In genomic region chr6:153117986-153118886, GRCh38 we compare ENCODE assay signal across 10 cellular contexts. TPM values are rescaled to one million over a fixed set of nuclear protein-coding genes. Genes with fewer than 3 reads are reported as not detected.
DNase-seq lines count a peak whose midpoint lies in the region; ATAC-seq and TF ChIP-seq lines count a peak whose summit lies in the region.
"Had no signal": no experiment of that assay in that cellular context is flagged by ENCODE, and none has a peak within 500 bp of the region (broad histone marks: within the 10 kb centered on the region; RNA-seq: fewer than 3 reads in every experiment).

No MANE protein-coding gene starts in this region.

- peak; percentile 93 for DNase-seq in HCEC 1CT
- peak; percentile 80 for DNase-seq in M059J (ENCODE audit: low read depth)
- DNase-seq in glomerular visceral epithelial cell (ENCODE audit: extremely low spot score), result peak; percentile 65
- DNase-seq in NCI-H1092 treated with DMSO at 0.1 percent for 48 hours (lab: John Stamatoyannopoulos, UW), result no peak
- DNase-seq in Right ventricle myocardium inferior (ENCODE audit: missing footprints), result no peak
- DNase-seq in progenitor cell of endocrine pancreas (ENCODE audit: low spot score, unreplicated experiment), result no peak
- DNase-seq in heart right ventricle, result no peak
- DNase-seq: activated naive CD4-positive, alpha-beta T cell treated with anti-CD3 and anti-CD28 coated beads for 36 hours had no signal

- peaks cover 1% of the 10 kb centered on the region for H3K36me3 Mint-ChIP-seq in progenitor cell of endocrine pancreas (ENCODE audit: insufficient read depth)

- H3K4me1 ChIP-seq in heart right ventricle, result peaks cover 0 to 10% (median 0%) of the 10 kb centered on the region in 9 donors

- no peaks in the 10 kb centered on the region for H3K4me1 Mint-ChIP-seq in progenitor cell of endocrine pancreas (ENCODE audit: low read depth)
- H3K4me1 Mint-ChIP-seq: IgD-negative memory B cell had no signal

- no peak overlapping the region for H3K27ac Mint-ChIP-seq in progenitor cell of endocrine pancreas
- H3K27ac Mint-ChIP-seq: activated naive CD4-positive, alpha-beta T cell treated with anti-CD3 and anti-CD28 coated beads for 36 hours; IgD-negative memory B cell had no signal

- TF ChIP-seq CTCF in progenitor cell of endocrine pancreas (IDR thresholded peaks at IDR 0.05; ENCODE audit: unreplicated experiment) (no peak), heart right ventricle (IDR thresholded peaks at IDR 0.05) (no peak)

- no peak overlapping the region for H3K4me3 ChIP-seq in heart right ventricle

- 69 to 74% methylated on average over 3 of the region's 3 CpGs for WGBS in heart right ventricle, 2 donors

- no peak overlapping the region for H3K4me3 Mint-ChIP-seq in progenitor cell of endocrine pancreas (ENCODE audit: low read depth)
- H3K4me3 Mint-ChIP-seq: activated naive CD4-positive, alpha-beta T cell treated with anti-CD3 and anti-CD28 coated beads for 36 hours had no signal

- no peaks in the 10 kb centered on the region for H3K36me3 ChIP-seq in heart right ventricle

- no peaks in the 10 kb centered on the region for H3K27me3 Mint-ChIP-seq in progenitor cell of endocrine pancreas

- peaks cover 19% of the 10 kb centered on the region for H3K9me3 Mint-ChIP-seq in progenitor cell of endocrine pancreas (ENCODE audit: low read depth)

- no peak overlapping the region for H3K27ac ChIP-seq in heart right ventricle

- peaks cover 0 to 14% (median under 1%) of the 10 kb centered on the region in 11 donors for H3K9me3 ChIP-seq in heart right ventricle

- peaks cover 0 to 5% (median 0%) of the 10 kb centered on the region in 7 donors for H3K27me3 ChIP-seq in heart right ventricle

- intact Hi-C loops in Right ventricle myocardium inferior (cut with DNase I) (no loop called here), heart right ventricle (cut with DNase I) (no loop called here)

- ATAC-seq in GM18502 (IDR thresholded peaks at IDR 0.05; ENCODE audit: poor library complexity, unreplicated experiment) (peak; percentile 99), Right ventricle myocardium inferior (no peak), heart right ventricle (no peak)

RNA-seq across cellular contexts. Expression of gene RGS17, which starts 12.8 kb away (rescaled TPM):
- 1.2 and 1.3 TPM in 2 replicates for total RNA-seq in M059J (2014; rRNA removed; shearing (Covaris generic))
- total RNA-seq in Right ventricle myocardium inferior, result 0.05 TPM
- 1.7 and 2.6 TPM in 2 replicates for total RNA-seq in progenitor cell of endocrine pancreas
- under 1 TPM in 9 of 10 donors, not detected in 1; 0.04 to 0.41 (median 0.21) TPM for total RNA-seq in heart right ventricle
- polyA plus RNA-seq in heart right ventricle, result under 1 TPM; 0.07 to 0.12 TPM
- total RNA-seq: activated naive CD4-positive, alpha-beta T cell treated with anti-CD3 and anti-CD28 coated beads for 36 hours had no signal

Comparison
In these comparisons a context has a peak if more than half of its experiments do, and no peak if none do; other contexts are left out.
1. DNase-seq: peak in HCEC 1CT (single experiment), M059J (single experiment) and glomerular visceral epithelial cell (single experiment); none in NCI-H1092 treated with DMSO at 0.1 percent for 48 hours (single experiment), Right ventricle myocardium inferior (single experiment), progenitor cell of endocrine pancreas (single experiment) and heart right ventricle (0 of 2).